1 cellular context compared by ENCODE assay signal in the genomic region with DNA sequence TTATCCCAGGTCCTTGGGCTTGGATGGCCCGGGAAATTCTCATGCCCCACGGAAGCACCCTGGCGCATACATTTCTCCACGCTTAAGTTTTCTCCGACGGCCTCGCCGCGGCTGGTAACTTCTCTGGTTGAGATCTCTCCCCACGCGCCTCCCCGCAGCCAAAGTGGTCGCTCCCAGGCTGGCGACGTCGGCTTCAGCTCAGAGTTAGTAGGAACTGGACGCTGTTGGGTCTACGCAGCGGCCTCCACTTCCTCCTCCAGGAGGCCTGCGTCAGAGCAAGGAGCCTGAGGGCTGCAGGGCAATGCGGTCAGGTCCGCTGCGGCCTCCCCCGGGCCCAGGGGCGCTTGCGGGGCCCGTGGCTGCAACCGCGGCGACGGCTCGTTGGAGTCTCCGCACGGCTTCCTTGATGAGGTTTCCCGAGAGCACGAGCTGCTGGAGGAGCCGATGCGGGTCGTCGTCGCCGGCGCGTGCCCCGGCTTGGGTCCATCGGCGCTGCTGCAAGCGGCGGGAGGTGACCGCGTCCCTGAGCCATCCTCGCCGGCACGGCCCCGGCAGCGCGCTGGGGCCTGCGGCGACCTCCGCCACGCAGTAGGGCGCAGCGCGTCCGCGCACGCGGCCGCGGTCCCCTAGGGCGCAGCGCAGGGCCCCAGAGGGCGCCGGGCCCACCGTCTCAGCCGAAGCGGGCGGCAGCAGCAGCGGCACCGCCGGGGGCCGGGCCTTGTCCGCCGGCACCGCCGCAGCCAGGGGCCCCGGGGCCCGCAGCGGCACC.
A peak's percentile ranks its signal among the peaks of the same experiment; 100 is the strongest.
TF ChIP-seq lines count a peak whose summit lies in the region.

No MANE protein-coding gene starts in this region.

TF ChIP-seq in GM12878, 131 proteins besides CTCF, POLR2A, EP300 and RAD21 (continued from another document):
- TF ChIP-seq BACH1 (IDR thresholded peaks at IDR 0.05; ENCODE audit: borderline replicate concordance), result no peak
- TF ChIP-seq NRF1 (conservative IDR thresholded peaks at IDR 0.05; ENCODE audit: low read depth, low read length), result no peak
- TF ChIP-seq, protein P1, sequence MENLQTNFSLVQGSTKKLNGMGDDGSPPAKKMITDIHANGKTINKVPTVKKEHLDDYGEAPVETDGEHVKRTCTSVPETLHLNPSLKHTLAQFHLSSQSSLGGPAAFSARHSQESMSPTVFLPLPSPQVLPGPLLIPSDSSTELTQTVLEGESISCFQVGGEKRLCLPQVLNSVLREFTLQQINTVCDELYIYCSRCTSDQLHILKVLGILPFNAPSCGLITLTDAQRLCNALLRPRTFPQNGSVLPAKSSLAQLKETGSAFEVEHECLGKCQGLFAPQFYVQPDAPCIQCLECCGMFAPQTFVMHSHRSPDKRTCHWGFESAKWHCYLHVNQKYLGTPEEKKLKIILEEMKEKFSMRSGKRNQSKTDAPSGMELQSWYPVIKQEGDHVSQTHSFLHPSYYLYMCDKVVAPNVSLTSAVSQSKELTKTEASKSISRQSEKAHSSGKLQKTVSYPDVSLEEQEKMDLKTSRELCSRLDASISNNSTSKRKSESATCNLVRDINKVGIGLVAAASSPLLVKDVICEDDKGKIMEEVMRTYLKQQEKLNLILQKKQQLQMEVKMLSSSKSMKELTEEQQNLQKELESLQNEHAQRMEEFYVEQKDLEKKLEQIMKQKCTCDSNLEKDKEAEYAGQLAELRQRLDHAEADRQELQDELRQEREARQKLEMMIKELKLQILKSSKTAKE (IDR thresholded peaks at IDR 0.05; ENCODE audit: low read depth, poor library complexity, severe bottlenecking), result no peak
- TF ChIP-seq CUX1 (IDR thresholded peaks at IDR 0.05; ENCODE audit: insufficient replicate concordance, low read depth, low read length), result no peak
- TF ChIP-seq IKZF1 (conservative IDR thresholded peaks at IDR 0.05), result peak; percentile 39
- TF ChIP-seq TBL1XR1 (IDR thresholded peaks at IDR 0.05; ENCODE audit: low read depth, low read length), result no peak
- TF ChIP-seq CREB1 (IDR thresholded peaks at IDR 0.05; ENCODE audit: low read depth), result no peak
- TF ChIP-seq, protein P2, sequence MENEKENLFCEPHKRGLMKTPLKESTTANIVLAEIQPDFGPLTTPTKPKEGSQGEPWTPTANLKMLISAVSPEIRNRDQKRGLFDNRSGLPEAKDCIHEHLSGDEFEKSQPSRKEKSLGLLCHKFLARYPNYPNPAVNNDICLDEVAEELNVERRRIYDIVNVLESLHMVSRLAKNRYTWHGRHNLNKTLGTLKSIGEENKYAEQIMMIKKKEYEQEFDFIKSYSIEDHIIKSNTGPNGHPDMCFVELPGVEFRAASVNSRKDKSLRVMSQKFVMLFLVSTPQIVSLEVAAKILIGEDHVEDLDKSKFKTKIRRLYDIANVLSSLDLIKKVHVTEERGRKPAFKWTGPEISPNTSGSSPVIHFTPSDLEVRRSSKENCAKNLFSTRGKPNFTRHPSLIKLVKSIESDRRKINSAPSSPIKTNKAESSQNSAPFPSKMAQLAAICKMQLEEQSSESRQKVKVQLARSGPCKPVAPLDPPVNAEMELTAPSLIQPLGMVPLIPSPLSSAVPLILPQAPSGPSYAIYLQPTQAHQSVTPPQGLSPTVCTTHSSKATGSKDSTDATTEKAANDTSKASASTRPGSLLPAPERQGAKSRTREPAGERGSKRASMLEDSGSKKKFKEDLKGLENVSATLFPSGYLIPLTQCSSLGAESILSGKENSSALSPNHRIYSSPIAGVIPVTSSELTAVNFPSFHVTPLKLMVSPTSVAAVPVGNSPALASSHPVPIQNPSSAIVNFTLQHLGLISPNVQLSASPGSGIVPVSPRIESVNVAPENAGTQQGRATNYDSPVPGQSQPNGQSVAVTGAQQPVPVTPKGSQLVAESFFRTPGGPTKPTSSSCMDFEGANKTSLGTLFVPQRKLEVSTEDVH (IDR thresholded peaks at IDR 0.05; ENCODE audit: low read depth, partially characterized antibody), result no peak
TF ChIP-seq in GM12878: peak in this region for 9.
